In genomic region chr2:61536723-61537581, GRCh38 we compare ENCODE assay signal across 8 cellular contexts. TPM values are rescaled to one million over a fixed set of nuclear protein-coding genes. Genes with fewer than 3 reads are reported as not detected.
DNase-seq lines count a peak whose midpoint lies in the region; ATAC-seq and TF ChIP-seq lines count a peak whose summit lies in the region.

No MANE protein-coding gene starts in this region.

- TF ChIP-seq CTCF in AG04450 (IDR thresholded peaks at IDR 0.05; ENCODE audit: low read depth, low read length) (no peak), chondrocyte (IDR thresholded peaks at IDR 0.05) (no peak)

- CTCF ChIA-PET in AG04450 (lab: Charles Lee), result interaction anchor here (0.6 to 1.2 kb wide), 2 partner anchors 28 to 122 kb away, joined by 3 read pairs; no protein-coding TSS in a partner anchor

- peak overlapping the region; percentile 95 for H3K27ac ChIP-seq in AG04450 (ENCODE audit: low read depth, low read length)

- no peaks in the 10 kb centered on the region for H3K27me3 ChIP-seq in AG04450 (ENCODE audit: control insufficient read depth, insufficient read depth, low read length)

- peaks cover 29% of the 10 kb centered on the region for H3K4me1 Mint-ChIP-seq in chondrocyte (ENCODE audit: low read depth)

- H3K4me3 ChIP-seq in AG04450 (ENCODE audit: low read depth, low read length), result peak overlapping the region; percentile 90

- H3K27ac Mint-ChIP-seq in chondrocyte (ENCODE audit: unreplicated experiment), result peak overlapping the region; percentile 100

- ATAC-seq in GM18870 (IDR thresholded peaks at IDR 0.05; ENCODE audit: unreplicated experiment) (peak; percentile 38), HG03108 (IDR thresholded peaks at IDR 0.05; ENCODE audit: unreplicated experiment) (peak; percentile 58)

- peaks cover 3% of the 10 kb centered on the region; the same call in 1 of the 2 replicates for H3K9me3 ChIP-seq in AG04450 (ENCODE audit: control insufficient read depth, insufficient read depth, low read length)

- no peaks in the 10 kb centered on the region for H3K27me3 Mint-ChIP-seq in chondrocyte (ENCODE audit: low read depth)

- DNase-seq in AG04450 (ENCODE audit: low read depth, low spot score) (peak; percentile 56), NCI-H2196 treated with DMSO at 0.1 percent for 48 hours (lab: John Stamatoyannopoulos, UW; ENCODE audit: unreplicated experiment) (peak; percentile 7), chondrocyte (ENCODE audit: low spot score) (peak; percentile 92), kidney glomerular epithelial cell (lab: John Stamatoyannopoulos, UW) (peak; percentile 84)
- peak; percentile 34 to 64 for DNase-seq in activated CD4-positive, alpha-beta T cell treated with anti-CD3 and anti-CD28 coated beads for 24 hours (ENCODE audit: low read depth in 2 of 2)
- peak; percentile 76 to 82 for DNase-seq in stimulated activated CD4-positive, alpha-beta T cell treated with anti-CD3 and anti-CD28 coated beads, Interleukin-15, amount 100 ng/mL, for 48 hours (ENCODE audit: low read depth in 2 of 2)

- POLR2A ChIA-PET in AG04450 (lab: Yijun Ruan, JAX), result interaction anchor here (0.6 to 1.2 kb wide), 3 partner anchors 48 to 1651 kb away, joined by 3 to 4 read pairs (median 4); no protein-coding TSS in a partner anchor

- H3K4me3 Mint-ChIP-seq in chondrocyte (ENCODE audit: unreplicated experiment), result peak overlapping the region; percentile 87

- H3K9me3 Mint-ChIP-seq in chondrocyte (ENCODE audit: low read depth), result no peaks in the 10 kb centered on the region

- H3K36me3 Mint-ChIP-seq in chondrocyte (ENCODE audit: low read depth), result peaks cover 3% of the 10 kb centered on the region

RNA-seq across cellular contexts. Expression of gene XPO1, which starts 1.2 kb away (rescaled TPM):
- 92.6 and 143 TPM in 2 replicates for polyA plus RNA-seq in AG04450 (2011; rRNA removed)
- polyA minus RNA-seq in AG04450 (2011; rRNA and poly(A)+ RNA removed), result 70.7 and 148 TPM in 2 replicates
- 89.8 to 121 TPM (median 93.0 TPM) in 3 replicates for total RNA-seq in chondrocyte

Comparison
In these comparisons a context has a peak if more than half of its experiments do, and no peak if none do; other contexts are left out.
1. Peak in every context shown above with its lines: DNase-seq, ATAC-seq, H3K4me3 ChIP-seq and H3K27ac ChIP-seq.
2. DNase-seq: peak in every context shown above with its lines; median percentile 92 in chondrocyte; 84 in kidney glomerular epithelial cell; 79 in stimulated activated CD4-positive, alpha-beta T cell treated with anti-CD3 and anti-CD28 coated beads, Interleukin-15, amount 100 ng/mL, for 48 hours; 56 in AG04450; 49 in activated CD4-positive, alpha-beta T cell treated with anti-CD3 and anti-CD28 coated beads for 24 hours; 7 in NCI-H2196 treated with DMSO at 0.1 percent for 48 hours.